In genomic region chr22:39266398-39267030, GRCh38 we compare ENCODE assay signal across 1 cellular context.
TF ChIP-seq lines count a peak whose summit lies in the region.

No MANE protein-coding gene starts in this region.

TF ChIP-seq in GM12878, 131 proteins besides CTCF, POLR2A, EP300 and RAD21 (continued from another document):
- TF ChIP-seq ZBTB4 (CRISPR knock-in tag; IDR thresholded peaks at IDR 0.05) (no peak), ZNF384 (IDR thresholded peaks at IDR 0.05; ENCODE audit: borderline replicate concordance, low read depth, low read length) (no peak), SUZ12 (IDR thresholded peaks at IDR 0.05; ENCODE audit: unreplicated experiment) (no peak), MEF2B (IDR thresholded peaks at IDR 0.05; ENCODE audit: partially characterized antibody, poor library complexity, severe bottlenecking) (peak; percentile 93), SREBF2 (IDR thresholded peaks at IDR 0.05; ENCODE audit: low read length) (no peak), RUNX3 (IDR thresholded peaks at IDR 0.05; ENCODE audit: low read length) (peak; percentile 82), BCL11A (IDR thresholded peaks at IDR 0.05; ENCODE audit: low read depth, low read length) (peak; percentile 85), ZNF592 (IDR thresholded peaks at IDR 0.05) (peak; percentile 48; the same call in 1 of the 2 replicates), ZNF207 (IDR thresholded peaks at IDR 0.05; ENCODE audit: borderline replicate concordance) (0 out of 2 replicates have a peak, but pooled peaks have one; percentile 8), ZNF217 (IDR thresholded peaks at IDR 0.05) (peak; percentile 81; the same call in 1 of the 2 replicates), MTA2 (IDR thresholded peaks at IDR 0.05; ENCODE audit: low read depth) (peak; percentile 73)
